Comparison of ENCODE assay signal across 27 cellular contexts in genomic region chr3:72594615-72595215, GRCh38.
"Had no signal": no experiment of that assay in that cellular context is flagged by ENCODE, and none has a peak within 500 bp of the region (broad histone marks: within the 10 kb centered on the region; RNA-seq: fewer than 3 reads in every experiment).

No MANE protein-coding gene starts in this region.

- DNase-seq: activated CD4-positive, alpha-beta memory T cell treated with anti-CD3 and anti-CD28 coated beads for 36 hours; activated CD4-positive, alpha-beta T cell treated with anti-CD3 and anti-CD28 coated beads, Interleukin-2, amount 10 ng/mL, durations not matched to agents 24 days and 14 days; activated CD4-positive, CD25-positive, alpha-beta regulatory T cell treated with anti-CD3 and anti-CD28 coated beads, Interleukin-2, amount 50 U/mL, for 72 hours; activated CD8-positive, alpha-beta memory T cell treated with anti-CD3 and anti-CD28 coated beads, Interleukin-2, amount 50 U/mL, for 4 hours; activated T-cell treated with anti-CD3 and anti-CD28 coated beads, Interleukin-2, amount 50 U/mL, for 24 hours; anterior cingulate cortex; effector CD8-positive, alpha-beta T cell; esophagus squamous epithelium; foreskin melanocyte; glutamatergic neuron; left cardiac atrium; left ventricle myocardium superior; mammary epithelial cell; naive B cell; nephron progenitor cell; nucleus accumbens; pancreas; retina; sigmoid colon; small intestine; stimulated activated CD4-positive, alpha-beta T cell treated with anti-CD3 and anti-CD28 coated beads, Interleukin-4, amount 100 ng/mL, for 24 hours; uterus; WERI-Rb-1 had no signal

- H3K4me3 ChIP-seq: esophagus squamous epithelium, pancreas, prostate gland, sigmoid colon, thoracic aorta, uterus had no signal

- H3K4me1 ChIP-seq: prostate gland had no signal

- ATAC-seq: left cardiac atrium; left ventricle myocardium superior; pancreas; stimulated activated effector memory CD8-positive, alpha-beta T cell treated with anti-CD3 and anti-CD28 coated beads, Interleukin-12 subunit alpha, Interleukin-12 subunit beta, amount 100 ng/mL, for 72 hours had no signal

- H3K9me3 ChIP-seq: esophagus squamous epithelium, pancreas, prostate gland, sigmoid colon, thoracic aorta, uterus had no signal

- H3K27ac ChIP-seq: epithelial cell of prostate, esophagus squamous epithelium, pancreas, prostate gland, sigmoid colon, thoracic aorta, uterus, WERI-Rb-1 had no signal

- H3K27me3 ChIP-seq: pancreas, sigmoid colon, uterus had no signal

- H3K36me3 ChIP-seq: esophagus squamous epithelium, pancreas, prostate gland, sigmoid colon, thoracic aorta, uterus, WERI-Rb-1 had no signal
